In the genomic region with DNA sequence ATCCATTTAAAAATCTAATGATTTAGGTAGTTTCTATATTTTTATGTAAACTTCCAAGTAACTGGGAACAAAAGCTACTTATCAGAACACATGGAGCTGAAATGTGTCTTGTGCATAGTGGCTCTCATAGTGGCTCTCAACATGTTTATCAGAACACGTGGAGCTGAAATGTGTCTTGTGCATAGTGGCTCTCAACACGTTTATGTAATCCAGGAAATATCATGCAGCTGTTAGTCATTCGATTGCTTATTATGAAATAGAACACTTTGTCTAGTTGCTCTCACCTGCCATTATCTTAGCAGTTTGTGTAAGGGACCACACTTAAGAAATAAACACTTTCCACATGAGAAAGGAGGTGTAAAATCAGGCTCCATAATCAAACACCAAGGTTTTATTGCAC, we compare ENCODE assay signal across 1 cellular context.
TF ChIP-seq lines count a peak whose summit lies in the region.

No MANE protein-coding gene starts in this region.

TF ChIP-seq in H1, 55 proteins besides CTCF, POLR2A, EP300 and RAD21:
- no peak for TF ChIP-seq SP1 (IDR thresholded peaks at IDR 0.05; ENCODE audit: low read depth, low read length)
- no peak for TF ChIP-seq NANOG (IDR thresholded peaks at IDR 0.05; ENCODE audit: insufficient read depth, low read depth, low read length, poor library complexity, severe bottlenecking)
